1 cellular context compared by ENCODE assay signal in genomic region chr6:35031611-35032529, GRCh38.
TF ChIP-seq lines count a peak whose summit lies in the region.

No MANE protein-coding gene starts in this region.

TF ChIP-seq in HepG2, 621 proteins besides CTCF, POLR2A, EP300 and RAD21 (continued from another document and continues in another):
- TF ChIP-seq GRHL1 (CRISPR knock-in tag; conservative IDR thresholded peaks at IDR 0.05) (no peak), SRSF9 (IDR thresholded peaks at IDR 0.05; ENCODE audit: borderline replicate concordance, insufficient read depth, low read depth, low read length, poor library complexity, severe bottlenecking) (no peak), ATF7 (IDR thresholded peaks at IDR 0.05) (no peak), ATF7 (CRISPR knock-in tag; IDR thresholded peaks at IDR 0.05) (peak; percentile 51; the same call in 1 of the 2 replicates), CBX5 (CRISPR knock-in tag; IDR thresholded peaks at IDR 0.05; ENCODE audit: borderline replicate concordance) (no peak), NONO (IDR thresholded peaks at IDR 0.05) (no peak), NONO (CRISPR knock-in tag; conservative IDR thresholded peaks at IDR 0.05) (no peak), KLF11 (CRISPR knock-in tag; IDR thresholded peaks at IDR 0.05) (no peak), ADNP (CRISPR knock-in tag; IDR thresholded peaks at IDR 0.05) (no peak), ZNF574 (CRISPR knock-in tag; IDR thresholded peaks at IDR 0.05) (no peak), HOXA9 (CRISPR knock-in tag; IDR thresholded peaks at IDR 0.05; ENCODE audit: borderline replicate concordance) (no peak), GTF3A (CRISPR knock-in tag; conservative IDR thresholded peaks at IDR 0.05) (no peak), ZNF703 (CRISPR knock-in tag; IDR thresholded peaks at IDR 0.05; ENCODE audit: borderline replicate concordance) (no peak), ATF2 (CRISPR knock-in tag; IDR thresholded peaks at IDR 0.05) (0 out of 2 replicates have a peak, but pooled peaks have one; percentile 16), TEAD2 (CRISPR knock-in tag; IDR thresholded peaks at IDR 0.05) (no peak), ZNF619 (CRISPR knock-in tag; IDR thresholded peaks at IDR 0.05) (0 out of 2 replicates have a peak, but pooled peaks have one; percentile 63), ZNF670 (CRISPR knock-in tag; IDR thresholded peaks at IDR 0.05; ENCODE audit: borderline replicate concordance) (no peak), ZFP90 (CRISPR knock-in tag; IDR thresholded peaks at IDR 0.05; ENCODE audit: borderline replicate concordance) (no peak), MBNL3 (CRISPR knock-in tag; conservative IDR thresholded peaks at IDR 0.05) (no peak), SP4 (CRISPR knock-in tag; IDR thresholded peaks at IDR 0.05) (0 out of 2 replicates have a peak, but pooled peaks have one; percentile 18), SOX6 (IDR thresholded peaks at IDR 0.05) (no peak), SOX6 (CRISPR knock-in tag; IDR thresholded peaks at IDR 0.05) (peak; percentile 38; the same call in 1 of the 2 replicates), POLR2AphosphoS2 (IDR thresholded peaks at IDR 0.05; ENCODE audit: low read depth, low read length) (no peak), PBX3 (CRISPR knock-in tag; IDR thresholded peaks at IDR 0.05; ENCODE audit: borderline replicate concordance) (no peak), JUND (CRISPR knock-in tag; IDR thresholded peaks at IDR 0.05) (no peak), TMF1 (CRISPR knock-in tag; IDR thresholded peaks at IDR 0.05; ENCODE audit: low read depth) (no peak), MAFK (conservative IDR thresholded peaks at IDR 0.05 in 1 of 2, IDR thresholded peaks at IDR 0.05 in 1 of 2; ENCODE audit: low read length in 2 of 2) (0 out of 4 replicates have a peak, but pooled peaks have one; percentile 13 to 15), SIN3A (IDR thresholded peaks at IDR 0.05; ENCODE audit: borderline replicate concordance, low read depth, low read length) (no peak; the same call in 1 of the 2 replicates), PITX1 (CRISPR knock-in tag; IDR thresholded peaks at IDR 0.05) (no peak), HOMEZ (CRISPR knock-in tag; IDR thresholded peaks at IDR 0.05; ENCODE audit: low read depth) (no peak), ZSCAN9 (CRISPR knock-in tag; IDR thresholded peaks at IDR 0.05; ENCODE audit: borderline replicate concordance) (0 out of 2 replicates have a peak, but pooled peaks have one; percentile 16), ZNF782 (CRISPR knock-in tag; IDR thresholded peaks at IDR 0.05; ENCODE audit: borderline replicate concordance) (no peak), LRRFIP1 (CRISPR knock-in tag; conservative IDR thresholded peaks at IDR 0.05) (no peak), CC2D1A (CRISPR knock-in tag; IDR thresholded peaks at IDR 0.05) (no peak), ARID5B (CRISPR knock-in tag; IDR thresholded peaks at IDR 0.05) (peak; percentile 58; the same call in 1 of the 2 replicates), NBN (conservative IDR thresholded peaks at IDR 0.05) (no peak), ZSCAN5A (CRISPR knock-in tag; IDR thresholded peaks at IDR 0.05; ENCODE audit: borderline replicate concordance) (no peak), ZNF687 (CRISPR knock-in tag; IDR thresholded peaks at IDR 0.05) (peak; percentile 30; the same call in 1 of the 2 replicates), IKZF1 (IDR thresholded peaks at IDR 0.05) (no peak), ZNF780A (CRISPR knock-in tag; IDR thresholded peaks at IDR 0.05) (no peak), BRD4 (CRISPR knock-in tag; IDR thresholded peaks at IDR 0.05) (no peak)
